Comparison of ENCODE assay signal across 8 cellular contexts in the genomic region with DNA sequence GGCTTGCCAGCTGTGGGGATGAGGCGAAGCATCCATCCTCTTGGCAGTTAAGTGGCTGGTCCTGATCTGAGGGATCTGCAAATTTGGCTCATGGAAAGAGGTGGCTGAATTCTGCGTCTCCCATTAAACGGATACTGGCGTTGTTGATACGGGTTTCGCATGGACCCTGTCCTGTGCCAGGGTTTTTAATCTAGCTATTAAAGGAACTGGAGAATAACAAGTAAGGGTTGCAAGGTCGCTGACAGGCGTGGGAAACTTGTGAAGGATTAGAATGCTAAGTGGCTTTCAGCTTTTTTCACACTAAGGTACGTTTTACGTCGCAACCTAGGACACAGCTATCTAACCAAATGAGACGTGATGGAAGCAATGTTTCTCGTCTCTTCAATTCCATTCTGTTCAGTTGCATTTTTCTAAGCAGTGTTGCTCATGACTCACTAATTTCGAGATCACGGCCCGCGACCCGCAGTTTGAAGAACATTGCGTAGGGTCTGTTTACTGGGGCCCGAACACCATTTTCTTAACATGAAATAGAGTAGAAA. TPM values are rescaled to one million over a fixed set of nuclear protein-coding genes. Genes with fewer than 3 reads are reported as not detected.
DNase-seq lines count a peak whose midpoint lies in the region; ATAC-seq and TF ChIP-seq lines count a peak whose summit lies in the region.

No MANE protein-coding gene starts in this region.

- H3K14ac ChIP-seq in H9 (ENCODE audit: insufficient read depth, low read length), result peak overlapping the region; percentile 47; the same call in 1 of the 2 replicates

- H3K56ac ChIP-seq in H9 (ENCODE audit: insufficient read length, low read depth, low read length), result no peak overlapping the region

- H3K4me2 ChIP-seq in H9 (ENCODE audit: insufficient read depth, insufficient read length, low read length), result peak overlapping the region; percentile 97

- peak; percentile 11 for DNase-seq in COLO668 (lab: John Stamatoyannopoulos, UW; ENCODE audit: unreplicated experiment)
- no peak for DNase-seq in H9
- DNase-seq in RPMI8226, result peak; percentile 30
- peak; percentile 64 to 71 for DNase-seq in cardiac fibroblast (ENCODE audit: low read depth in 2 of 2)
- no peak for DNase-seq in right lobe of liver
- no peak for DNase-seq in testis
- DNase-seq in islet precursor cell, result no peak

- no peak overlapping the region for H2BK12ac ChIP-seq in H9 (ENCODE audit: insufficient read length, low read depth, low read length)

- no CpG with 5 or more reads among the region's 20 CpGs for WGBS in H9 (ENCODE audit: extremely low coverage, insufficient read length, low lambda C conversion rate)
- WGBS in right lobe of liver (ENCODE audit: insufficient coverage, low coverage, low lambda C conversion rate, missing lambda C conversion rate), result 3% methylated on average over 20 of the region's 20 CpGs
- 10% methylated on average over 20 of the region's 20 CpGs for WGBS in testis, 2 donors

- H2AFZ ChIP-seq in H9 (ENCODE audit: low read length), result no peak overlapping the region

- H3K9me3 ChIP-seq in H9 (ENCODE audit: control insufficient read depth, low read depth, low read length), result no peaks in the 10 kb centered on the region
- no peaks in the 10 kb centered on the region for H3K9me3 ChIP-seq in right lobe of liver
- H3K9me3 ChIP-seq in testis, result no peaks in the 10 kb centered on the region

- no peak overlapping the region for H3T11ph ChIP-seq in H9 (ENCODE audit: low read length)

- H3K4me3 Mint-ChIP-seq in H9, result peak overlapping the region; percentile 97 to 99

- H3K27me3 ChIP-seq in H9 (ENCODE audit: insufficient read depth, low read length), result no peaks in the 10 kb centered on the region
- H3K27me3 ChIP-seq in right lobe of liver, result no peaks in the 10 kb centered on the region
- no peaks in the 10 kb centered on the region for H3K27me3 ChIP-seq in testis

- H4K5ac ChIP-seq in H9 (ENCODE audit: insufficient read length, low read depth, low read length), result no peak overlapping the region

- H2BK20ac ChIP-seq in H9 (ENCODE audit: low read depth, low read length, poor library complexity, severe bottlenecking), result no peak overlapping the region

- H3K4me1 ChIP-seq in H9 (ENCODE audit: insufficient read depth, low read length), result no peaks in the 10 kb centered on the region
- peaks cover 0 to 16% (median 4%) of the 10 kb centered on the region in 4 donors for H3K4me1 ChIP-seq in right lobe of liver
- H3K4me1 ChIP-seq in testis, result peaks cover 5% of the 10 kb centered on the region

- H2BK15ac ChIP-seq in H9 (ENCODE audit: low read depth, low read length), result no peak overlapping the region

- intact Hi-C loops in right lobe of liver (cut with DNase I) (no loop called here), testis (cut with DNase I; ENCODE audit: low total_unique reads) (no loop called here)

- H3K9ac ChIP-seq in H9 (ENCODE audit: extremely low read depth, insufficient read length, low read length), result peak overlapping the region; percentile 95

- no peaks in the 10 kb centered on the region; the same call in 1 of the 2 replicates for H3K27me3 Mint-ChIP-seq in H9 (ENCODE audit: low read depth)

- peaks cover 6 to 34% (median 23%) of the 10 kb centered on the region in 3 experiments; a peak in 6 of 7 replicates for H3K36me3 Mint-ChIP-seq in H9 (ENCODE audit: insufficient read depth in 1 of 3, low read depth in 3 of 3)

- peaks cover 11% of the 10 kb centered on the region for H3K23me2 ChIP-seq in H9 (ENCODE audit: insufficient read length, low read depth, low read length, poor library complexity, severe bottlenecking)

- no peak overlapping the region for H2BK120ac ChIP-seq in H9 (ENCODE audit: low read depth, low read length, poor library complexity, severe bottlenecking)

- ATAC-seq in right lobe of liver, result peak; percentile 12 to 38 (median 24)
- no peak for ATAC-seq in GM19463 (IDR thresholded peaks at IDR 0.05; ENCODE audit: unreplicated experiment)

- no peaks in the 10 kb centered on the region for H4K20me1 ChIP-seq in H9 (ENCODE audit: control insufficient read depth, insufficient read depth, insufficient read length)

- no peaks in the 10 kb centered on the region for H3K9me3 Mint-ChIP-seq in H9

- H3K36me3 ChIP-seq in right lobe of liver, result no peaks in the 10 kb centered on the region
- no peaks in the 10 kb centered on the region for H3K36me3 ChIP-seq in testis (ENCODE audit: low read depth, missing control alignments)

- TF ChIP-seq CTCF in H9 (conservative IDR thresholded peaks at IDR 0.05), result no peak
- TF ChIP-seq CTCF in cardiac fibroblast (IDR thresholded peaks at IDR 0.05; ENCODE audit: low read depth, low read length), result no peak
- no peak for TF ChIP-seq CTCF in right lobe of liver (IDR thresholded peaks at IDR 0.05)
- TF ChIP-seq CTCF in testis (IDR thresholded peaks at IDR 0.05), result no peak

- peaks cover 16% of the 10 kb centered on the region in 2 experiments for H3K4me1 Mint-ChIP-seq in H9

- H3K4me3 ChIP-seq in cardiac fibroblast (replicated peaks in 1 of 2; ENCODE audit: low read depth in 2 of 2, low read length in 2 of 2) (peak overlapping the region; percentile 84 to 100), right lobe of liver (peak overlapping the region; percentile 96 to 100 (median 99)), testis (peak overlapping the region; percentile 89 to 94)

- H3K79me1 ChIP-seq in H9 (ENCODE audit: insufficient read depth, low read depth, low read length, poor library complexity, severe bottlenecking), result no peaks in the 10 kb centered on the region

- no peak overlapping the region for H3K4ac ChIP-seq in H9 (ENCODE audit: low read depth, low read length)

- H2BK5ac ChIP-seq in H9 (ENCODE audit: insufficient read length, low read length), result no peak overlapping the region

- TF ChIP-seq POLR2A in right lobe of liver (IDR thresholded peaks at IDR 0.05), result no peak
- TF ChIP-seq POLR2A in testis (IDR thresholded peaks at IDR 0.05), result no peak

- H3K27ac ChIP-seq in H9 (ENCODE audit: insufficient read length, low read depth, low read length) (no peak overlapping the region), right lobe of liver (peak overlapping the region; percentile 90 to 95 (median 90)), testis (peak overlapping the region; percentile 93 to 95)

- H3K23ac ChIP-seq in H9 (ENCODE audit: insufficient read length, low read depth, low read length), result no peak overlapping the region

- H3K18ac ChIP-seq in H9 (ENCODE audit: insufficient read length, low read depth, low read length), result no peak overlapping the region

- H2AK5ac ChIP-seq in H9 (ENCODE audit: insufficient read length, low read length), result no peak overlapping the region

- H3K27ac Mint-ChIP-seq in H9, result peak overlapping the region; percentile 44 to 93 (median 93); a peak in 5 of 7 replicates

- H4K91ac ChIP-seq in H9 (ENCODE audit: insufficient read length, low read depth, low read length), result no peak overlapping the region

- H4K8ac ChIP-seq in H9 (replicated peaks; ENCODE audit: insufficient read length, low read depth, low read length), result no peak overlapping the region

- peaks cover 20% of the 10 kb centered on the region; the same call in 1 of the 2 replicates for H3K79me2 ChIP-seq in H9 (ENCODE audit: insufficient read depth, low read length)

RNA-seq across cellular contexts. Expression of a gene that starts 0.9 kb away (rescaled TPM):
- total RNA-seq in H9 (2021), result 106 and 110 TPM in 2 replicates
- total RNA-seq in right lobe of liver, result 10 to 100 TPM in 2 of 6 experiments, 1 to 10 TPM in 4; 7.7 to 19.0 (median 8.3) TPM
- total RNA-seq in testis, result 10 to 100 TPM; 23.8 to 37.4 TPM
- 67.2 TPM for polyA plus RNA-seq in testis (ENCODE audit: insufficient read depth, low read depth, low replicate concordance)

RNA-seq across cellular contexts. Expression of a gene that starts 23.1 kb away (rescaled TPM):
- total RNA-seq in H9 (2021) (not detected in 2 replicates), right lobe of liver (not detected), testis (1 to 10 TPM; 2.1 to 3.4 TPM)
- 31.7 TPM for polyA plus RNA-seq in testis (ENCODE audit: insufficient read depth, low read depth, low replicate concordance)

RNA-seq across cellular contexts. Expression of a gene that starts 56.6 kb away (rescaled TPM):
- total RNA-seq in H9 (2021), result 125 TPM in 2 replicates
- total RNA-seq in right lobe of liver, result 10 to 100 TPM; 31.1 to 58.3 (median 48.7) TPM
- total RNA-seq in testis, result 100 to 1,000 TPM; 109 to 128 TPM
- 139 TPM for polyA plus RNA-seq in testis (ENCODE audit: insufficient read depth, low read depth, low replicate concordance)

Comparison
In these comparisons a context has a peak if more than half of its experiments do, and no peak if none do; other contexts are left out.
1. DNase-seq: peak in COLO668 (single experiment), RPMI8226 (single experiment) and cardiac fibroblast (2 of 2); none in H9 (single experiment), right lobe of liver (0 of 3), testis (single experiment) and islet precursor cell (single experiment).
2. Peak in every context shown above with its lines, with median percentiles within 50 percentile points of each other: H3K4me3 ChIP-seq.